ENCODE assay signal across 12 cellular contexts in genomic region chr4:118983293-118983692, GRCh38.
"Had no signal": no experiment of that assay in that cellular context is flagged by ENCODE, and none has a peak within 500 bp of the region (broad histone marks: within the 10 kb centered on the region; RNA-seq: fewer than 3 reads in every experiment).

No MANE protein-coding gene starts in this region.

- H3K9me3 Mint-ChIP-seq: activated naive CD4-positive, alpha-beta T cell treated with anti-CD3 and anti-CD28 coated beads for 36 hours; activated naive CD8-positive, alpha-beta T cell treated with anti-CD3 and anti-CD28 coated beads, Interleukin-2, amount 50 U/mL, for 24 hours; activated T-helper 17 cell treated with anti-CD3 and anti-CD28 coated beads, Interleukin-2, amount 50 U/mL, for 72 hours; naive thymus-derived CD8-positive, alpha-beta T cell; stimulated activated naive CD8-positive, alpha-beta T cell treated with anti-CD3 and anti-CD28 coated beads, Interleukin-15, Interleukin-2, amounts not matched to agents 100 ng/mL and 50 ng/mL, for 24 hours had no signal

- H3K4me3 Mint-ChIP-seq: activated naive CD4-positive, alpha-beta T cell treated with anti-CD3 and anti-CD28 coated beads for 36 hours; activated naive CD8-positive, alpha-beta T cell treated with anti-CD3 and anti-CD28 coated beads, Interleukin-2, amount 50 U/mL, for 24 hours; activated T-helper 17 cell treated with anti-CD3 and anti-CD28 coated beads, Interleukin-2, amount 50 U/mL, for 72 hours; naive thymus-derived CD8-positive, alpha-beta T cell; stimulated activated naive CD8-positive, alpha-beta T cell treated with anti-CD3 and anti-CD28 coated beads, Interleukin-15, Interleukin-2, amounts not matched to agents 100 ng/mL and 50 ng/mL, for 24 hours had no signal

- H3K27ac ChIP-seq: neutrophil, VCaP had no signal

- H3K27me3 ChIP-seq: neutrophil had no signal

- H3K36me3 ChIP-seq: neutrophil had no signal

- ATAC-seq: activated naive CD8-positive, alpha-beta T cell treated with anti-CD3 and anti-CD28 coated beads, Interleukin-2, amount 50 U/mL, for 24 hours; activated T-helper 17 cell treated with anti-CD3 and anti-CD28 coated beads, Interleukin-2, amount 50 U/mL, for 72 hours; left colon; naive thymus-derived CD8-positive, alpha-beta T cell; right cardiac atrium; SK-N-SH treated with all-trans-retinoic acid at 6 μM for 48 hours had no signal

- DNase-seq: activated CD4-positive, alpha-beta T cell treated with anti-CD3 and anti-CD28 coated beads, Interleukin-2, amount 50 U/mL, for 48 hours; activated naive CD4-positive, alpha-beta T cell treated with anti-CD3 and anti-CD28 coated beads for 36 hours; activated naive CD8-positive, alpha-beta T cell treated with anti-CD3 and anti-CD28 coated beads, Interleukin-2, amount 50 U/mL, for 24 hours; foreskin fibroblast; left colon; naive thymus-derived CD8-positive, alpha-beta T cell; right cardiac atrium had no signal

- H3K4me1 Mint-ChIP-seq: activated naive CD8-positive, alpha-beta T cell treated with anti-CD3 and anti-CD28 coated beads, Interleukin-2, amount 50 U/mL, for 24 hours; activated T-helper 17 cell treated with anti-CD3 and anti-CD28 coated beads, Interleukin-2, amount 50 U/mL, for 72 hours had no signal

- H3K27ac Mint-ChIP-seq: activated naive CD4-positive, alpha-beta T cell treated with anti-CD3 and anti-CD28 coated beads for 36 hours; activated naive CD8-positive, alpha-beta T cell treated with anti-CD3 and anti-CD28 coated beads, Interleukin-2, amount 50 U/mL, for 24 hours; activated T-helper 17 cell treated with anti-CD3 and anti-CD28 coated beads, Interleukin-2, amount 50 U/mL, for 72 hours; stimulated activated naive CD8-positive, alpha-beta T cell treated with anti-CD3 and anti-CD28 coated beads, Interleukin-15, Interleukin-2, amounts not matched to agents 100 ng/mL and 50 ng/mL, for 24 hours had no signal

- H3K9me3 ChIP-seq: neutrophil had no signal

- H3K27me3 Mint-ChIP-seq: activated naive CD8-positive, alpha-beta T cell treated with anti-CD3 and anti-CD28 coated beads, Interleukin-2, amount 50 U/mL, for 24 hours; activated T-helper 17 cell treated with anti-CD3 and anti-CD28 coated beads, Interleukin-2, amount 50 U/mL, for 72 hours had no signal

- H3K36me3 Mint-ChIP-seq: naive thymus-derived CD8-positive, alpha-beta T cell had no signal
